ENCODE assay signal across 1 cellular context in genomic region chr7:100691676-100692577, GRCh38.
TF ChIP-seq lines count a peak whose summit lies in the region.

No MANE protein-coding gene starts in this region.

TF ChIP-seq in A549, 52 proteins besides CTCF, POLR2A, EP300 and RAD21 (continued from another document):
- TF ChIP-seq MAX (IDR thresholded peaks at IDR 0.05) (peak; percentile 37; the same call in 1 of the 2 replicates), FOXS1 (CRISPR knock-in tag; IDR thresholded peaks at IDR 0.05) (no peak), CHD2 (IDR thresholded peaks at IDR 0.05; ENCODE audit: low read length, partially characterized antibody) (no peak), HOXA7 (CRISPR knock-in tag; IDR thresholded peaks at IDR 0.05) (no peak), NFE2L2 (conservative IDR thresholded peaks at IDR 0.05; ENCODE audit: low read length) (no peak), JUN (IDR thresholded peaks at IDR 0.05) (no peak), RARB (CRISPR knock-in tag; IDR thresholded peaks at IDR 0.05) (no peak), E2F6 (IDR thresholded peaks at IDR 0.05; ENCODE audit: borderline replicate concordance, low read depth) (peak; percentile 27; the same call in 1 of the 2 replicates), JUNB (IDR thresholded peaks at IDR 0.05) (no peak), ESRRA (IDR thresholded peaks at IDR 0.05; ENCODE audit: borderline replicate concordance, low read length) (no peak), FOSB (CRISPR knock-in tag; IDR thresholded peaks at IDR 0.05) (no peak), SREBF2 (IDR thresholded peaks at IDR 0.05) (no peak), SMC3 (IDR thresholded peaks at IDR 0.05) (peak; percentile 78), MYC (IDR thresholded peaks at IDR 0.05; ENCODE audit: borderline replicate concordance, low read length) (0 out of 2 replicates have a peak, but pooled peaks have one; percentile 50), MAZ (IDR thresholded peaks at IDR 0.05; ENCODE audit: borderline replicate concordance, low read depth, low read length) (no peak), ZSCAN20 (CRISPR knock-in tag; IDR thresholded peaks at IDR 0.05) (no peak), EHMT2 (IDR thresholded peaks at IDR 0.05; ENCODE audit: low read depth) (no peak), TP53 (CRISPR knock-in tag; IDR thresholded peaks at IDR 0.05) (peak; percentile 50; the same call in 1 of the 2 replicates), CBX2 (IDR thresholded peaks at IDR 0.05; ENCODE audit: borderline replicate concordance, low read depth) (no peak), HEYL (CRISPR knock-in tag; IDR thresholded peaks at IDR 0.05) (no peak), HOXB13 (CRISPR knock-in tag; IDR thresholded peaks at IDR 0.05; ENCODE audit: low read depth) (no peak), KDM5A (IDR thresholded peaks at IDR 0.05) (no peak)
